22 cellular contexts compared by ENCODE assay signal in the genomic region with DNA sequence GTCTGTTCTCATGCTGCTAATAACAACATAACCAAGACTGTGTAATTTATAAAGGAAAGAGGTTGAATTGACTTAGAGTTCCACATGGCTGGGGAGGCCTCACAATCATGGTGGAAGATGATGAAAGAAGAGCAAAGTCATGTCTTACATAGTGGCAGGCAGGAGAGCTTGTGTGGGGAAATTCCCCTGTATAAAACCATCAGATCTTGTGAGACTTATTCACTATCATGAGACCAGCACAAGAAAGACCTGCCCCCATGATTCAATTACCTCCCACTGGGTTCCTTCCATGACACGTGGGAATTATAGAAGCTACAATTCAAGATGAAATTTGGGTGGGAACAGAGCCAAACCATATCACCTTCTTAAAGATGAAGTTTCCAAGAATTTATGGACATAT. TPM values are rescaled to one million over a fixed set of nuclear protein-coding genes. Genes with fewer than 3 reads are reported as not detected.
"Had no signal": no experiment of that assay in that cellular context is flagged by ENCODE, and none has a peak within 500 bp of the region (broad histone marks: within the 10 kb centered on the region; RNA-seq: fewer than 3 reads in every experiment).

No MANE protein-coding gene starts in this region.

- H3K27ac Mint-ChIP-seq: activated naive CD8-positive, alpha-beta T cell treated with anti-CD3 and anti-CD28 coated beads, Interleukin-2, amount 10 ng/mL, durations not matched to agents 7 days and 5 days; activated T-helper 1 cell treated with anti-CD3 and anti-CD28 coated beads, Interleukin-12 subunit alpha, Interleukin-12 subunit beta, Interleukin-2, Interleukin-4 antibody, amounts not matched to agents 30 ng/mL and 10 ng/mL and 1 ng/mL, durations not matched to agents 14 hours and 24 hours and 36 hours; natural killer cell treated with Interleukin-12 subunit alpha and Interleukin-12 subunit beta and Interleukin-15 and Interleukin-18, amount 100 ng/mL, for 72 hours; T-helper 2 cell treated with Interferon-gamma antibody and Interleukin-4, amounts not matched to agents 5 μg/mL and 100 μg/mL, for 36 hours had no signal

- H3K9me3 ChIP-seq: SJSA1 had no signal

- ATAC-seq: natural killer cell treated with Interleukin-12 subunit alpha and Interleukin-12 subunit beta and Interleukin-15 and Interleukin-18, amount 100 ng/mL, for 72 hours had no signal

- DNase-seq: activated CD4-positive, CD25-positive, alpha-beta regulatory T cell; activated naive CD8-positive, alpha-beta T cell treated with anti-CD3 and anti-CD28 coated beads, Interleukin-2, amount 10 ng/mL, durations not matched to agents 7 days and 5 days; anterior cingulate cortex; brain microvascular endothelial cell; effector CD8-positive, alpha-beta T cell; foreskin melanocyte; kidney glomerular epithelial cell; posterior cingulate gyrus; retina; stimulated activated CD4-positive, alpha-beta T cell treated with anti-CD3 and anti-CD28 coated beads, Interleukin-4, amount 100 ng/mL, for 4 hours; stimulated activated CD8-positive, alpha-beta memory T cell treated with anti-CD3 and anti-CD28 coated beads, Interleukin-4, amount 100 ng/mL, for 48 hours; stimulated activated naive CD4-positive, alpha-beta T cell treated with Interleukin-2 at 50 U/mL for 16 hours; upper lobe of left lung had no signal

- H3K4me3 Mint-ChIP-seq: activated naive CD8-positive, alpha-beta T cell treated with anti-CD3 and anti-CD28 coated beads, Interleukin-2, amount 10 ng/mL, durations not matched to agents 7 days and 5 days; activated T-helper 1 cell treated with anti-CD3 and anti-CD28 coated beads, Interleukin-12 subunit alpha, Interleukin-12 subunit beta, Interleukin-2, Interleukin-4 antibody, amounts not matched to agents 30 ng/mL and 10 ng/mL and 1 ng/mL, durations not matched to agents 14 hours and 24 hours and 36 hours; central memory CD8-positive, alpha-beta T cell; natural killer cell treated with Interleukin-12 subunit alpha and Interleukin-12 subunit beta and Interleukin-15 and Interleukin-18, amount 100 ng/mL, for 72 hours; T-helper 2 cell treated with Interferon-gamma antibody and Interleukin-4, amounts not matched to agents 5 μg/mL and 100 μg/mL, for 36 hours had no signal

- H3K27ac ChIP-seq: brain microvascular endothelial cell, SJSA1, upper lobe of left lung had no signal

- H3K4me1 ChIP-seq: SJSA1, upper lobe of left lung had no signal

- H3K4me3 ChIP-seq: SJSA1, upper lobe of left lung had no signal

- H3K36me3 ChIP-seq: brain microvascular endothelial cell, SJSA1, upper lobe of left lung had no signal

- H3K27me3 ChIP-seq: brain microvascular endothelial cell, SJSA1, upper lobe of left lung had no signal

RNA-seq across cellular contexts. Expression of a gene that starts 2.5 kb away (rescaled TPM):
- total RNA-seq: activated naive CD8-positive, alpha-beta T cell treated with anti-CD3 and anti-CD28 coated beads, Interleukin-2, amount 10 ng/mL, durations not matched to agents 7 days and 5 days; activated T-helper 1 cell treated with anti-CD3 and anti-CD28 coated beads, Interleukin-12 subunit alpha, Interleukin-12 subunit beta, Interleukin-2, Interleukin-4 antibody, amounts not matched to agents 30 ng/mL and 10 ng/mL and 1 ng/mL, durations not matched to agents 14 hours and 24 hours and 36 hours; endothelial cell of umbilical vein; liver; mesenteric fat pad; natural killer cell treated with Interleukin-12 subunit alpha and Interleukin-12 subunit beta and Interleukin-15 and Interleukin-18, amount 100 ng/mL, for 72 hours; SJSA1; temporal lobe; upper lobe of left lung had no signal
- polyA plus RNA-seq: endothelial cell of umbilical vein, liver had no signal

RNA-seq across cellular contexts. Expression of a gene that starts 3.8 kb away (rescaled TPM):
- total RNA-seq: activated naive CD8-positive, alpha-beta T cell treated with anti-CD3 and anti-CD28 coated beads, Interleukin-2, amount 10 ng/mL, durations not matched to agents 7 days and 5 days; activated T-helper 1 cell treated with anti-CD3 and anti-CD28 coated beads, Interleukin-12 subunit alpha, Interleukin-12 subunit beta, Interleukin-2, Interleukin-4 antibody, amounts not matched to agents 30 ng/mL and 10 ng/mL and 1 ng/mL, durations not matched to agents 14 hours and 24 hours and 36 hours; endothelial cell of umbilical vein; liver; mesenteric fat pad; natural killer cell treated with Interleukin-12 subunit alpha and Interleukin-12 subunit beta and Interleukin-15 and Interleukin-18, amount 100 ng/mL, for 72 hours; SJSA1; temporal lobe; upper lobe of left lung had no signal
- polyA plus RNA-seq: endothelial cell of umbilical vein, liver had no signal

RNA-seq across cellular contexts. Expression of a gene that starts 11.3 kb away (rescaled TPM):
- total RNA-seq: activated naive CD8-positive, alpha-beta T cell treated with anti-CD3 and anti-CD28 coated beads, Interleukin-2, amount 10 ng/mL, durations not matched to agents 7 days and 5 days; activated T-helper 1 cell treated with anti-CD3 and anti-CD28 coated beads, Interleukin-12 subunit alpha, Interleukin-12 subunit beta, Interleukin-2, Interleukin-4 antibody, amounts not matched to agents 30 ng/mL and 10 ng/mL and 1 ng/mL, durations not matched to agents 14 hours and 24 hours and 36 hours; endothelial cell of umbilical vein; liver; mesenteric fat pad; natural killer cell treated with Interleukin-12 subunit alpha and Interleukin-12 subunit beta and Interleukin-15 and Interleukin-18, amount 100 ng/mL, for 72 hours; SJSA1; temporal lobe; upper lobe of left lung had no signal
- polyA plus RNA-seq: endothelial cell of umbilical vein, liver had no signal

RNA-seq across cellular contexts. Expression of a gene that starts 51.2 kb away (rescaled TPM):
- total RNA-seq: activated naive CD8-positive, alpha-beta T cell treated with anti-CD3 and anti-CD28 coated beads, Interleukin-2, amount 10 ng/mL, durations not matched to agents 7 days and 5 days; activated T-helper 1 cell treated with anti-CD3 and anti-CD28 coated beads, Interleukin-12 subunit alpha, Interleukin-12 subunit beta, Interleukin-2, Interleukin-4 antibody, amounts not matched to agents 30 ng/mL and 10 ng/mL and 1 ng/mL, durations not matched to agents 14 hours and 24 hours and 36 hours; endothelial cell of umbilical vein; liver; mesenteric fat pad; natural killer cell treated with Interleukin-12 subunit alpha and Interleukin-12 subunit beta and Interleukin-15 and Interleukin-18, amount 100 ng/mL, for 72 hours; SJSA1; temporal lobe; upper lobe of left lung had no signal
- polyA plus RNA-seq: endothelial cell of umbilical vein, liver had no signal
